ENCODE assay signal across 17 cellular contexts in genomic region chr12:111819191-111820158, GRCh38. TPM values are rescaled to one million over a fixed set of nuclear protein-coding genes. Genes with fewer than 3 reads are reported as not detected.
A peak's percentile ranks its signal among the peaks of the same experiment; 100 is the strongest.
DNase-seq lines count a peak whose midpoint lies in the region; ATAC-seq, FAIRE-seq and TF ChIP-seq lines count a peak whose summit lies in the region.
"Had no signal": no experiment of that assay in that cellular context is flagged by ENCODE, and none has a peak within 500 bp of the region (broad histone marks: within the 10 kb centered on the region; RNA-seq: fewer than 3 reads in every experiment).

No MANE protein-coding gene starts in this region.

- no peaks in the 10 kb centered on the region for H3K36me3 ChIP-seq in HAP-1 (replicated peaks)
- H3K36me3 ChIP-seq in SJCRH30 = no peaks in the 10 kb centered on the region
- H3K36me3 ChIP-seq in pancreas = no peaks in the 10 kb centered on the region

- H3K9me3 Mint-ChIP-seq in activated T-cell treated with anti-CD3 and anti-CD28 coated beads, Interleukin-2, amount 50 U/mL, for 72 hours = no peaks in the 10 kb centered on the region
- H3K9me3 Mint-ChIP-seq: activated naive CD8-positive, alpha-beta T cell treated with anti-CD3 and anti-CD28 coated beads, Interleukin-2, amount 10 ng/mL, durations not matched to agents 7 days and 5 days; immature natural killer cell; T-helper 2 cell treated with Interferon-gamma antibody and Interleukin-4, amounts not matched to agents 5 μg/mL and 100 μg/mL, for 36 hours had no signal

- peak; percentile 43 to 70 for DNase-seq in HAP-1 (ENCODE audit: low spot score in 2 of 2)
- peak; percentile 55 for DNase-seq in NCI-H1436 treated with DMSO at 0.1 percent for 48 hours (lab: John Stamatoyannopoulos, UW)
- DNase-seq in SJCRH30 = peak; percentile 13 to 29
- DNase-seq in pancreas = no peak
- no peak for DNase-seq in stimulated activated CD4-positive, alpha-beta T cell treated with anti-CD3 and anti-CD28 coated beads, Interleukin-4, amount 100 ng/mL, for 4 hours
- no peak for DNase-seq in activated T-cell treated with anti-CD3 and anti-CD28 coated beads, Interleukin-2, amount 50 U/mL, for 72 hours
- DNase-seq in right cardiac atrium = no peak
- DNase-seq: activated naive CD8-positive, alpha-beta T cell treated with anti-CD3 and anti-CD28 coated beads, Interleukin-2, amount 10 ng/mL, durations not matched to agents 7 days and 5 days; C1 segment of cervical spinal cord; immature natural killer cell; NCI-H226; posterior cingulate gyrus; RPMI8226; testis had no signal

- TF ChIP-seq CTCF in pancreas (IDR thresholded peaks at IDR 0.05) = no peak

- H3K9me3 ChIP-seq in HAP-1 (no peaks in the 10 kb centered on the region), SJCRH30 (replicated peaks) (no peaks in the 10 kb centered on the region; the same call in 1 of the 2 replicates), pancreas (no peaks in the 10 kb centered on the region), right cardiac atrium (ENCODE audit: control insufficient read depth, low read length) (no peaks in the 10 kb centered on the region)
- H3K9me3 ChIP-seq: testis had no signal

- intact Hi-C loops in pancreas (cut with DNase I) (loop anchor here in 1 of 3 donors (10.0 kb wide), 1 partner anchor 55 kb away; the partner anchor contains the start of gene ALDH2), right cardiac atrium (cut with DNase I) (no loop called here)

- no peaks in the 10 kb centered on the region for H3K27me3 ChIP-seq in HAP-1 (ENCODE audit: low read depth)
- no peaks in the 10 kb centered on the region for H3K27me3 ChIP-seq in SJCRH30
- no peaks in the 10 kb centered on the region for H3K27me3 ChIP-seq in pancreas
- no peaks in the 10 kb centered on the region for H3K27me3 ChIP-seq in right cardiac atrium (ENCODE audit: control insufficient read depth, insufficient read depth)
- H3K27me3 ChIP-seq: testis had no signal

- peaks cover 32% of the 10 kb centered on the region for H3K27me3 Mint-ChIP-seq in activated T-cell treated with anti-CD3 and anti-CD28 coated beads, Interleukin-2, amount 50 U/mL, for 72 hours (ENCODE audit: low read depth)

- peaks cover 0 to 1% of the 10 kb centered on the region in 2 donors for H3K36me3 Mint-ChIP-seq in activated T-cell treated with anti-CD3 and anti-CD28 coated beads, Interleukin-2, amount 50 U/mL, for 72 hours (ENCODE audit: insufficient read depth in 2 of 2)
- H3K36me3 Mint-ChIP-seq: activated naive CD8-positive, alpha-beta T cell treated with anti-CD3 and anti-CD28 coated beads, Interleukin-2, amount 10 ng/mL, durations not matched to agents 7 days and 5 days; immature natural killer cell had no signal

- WGBS in pancreas, 2 donors = 65 to 71% methylated on average over 6 of the region's 6 CpGs
- 71% methylated on average over 6 of the region's 6 CpGs for WGBS in right cardiac atrium

- FAIRE-seq in pancreas (lab: Jason Lieb, UNC) = peak; percentile 82
- FAIRE-seq: G401.6 had no signal

- H3K4me1 ChIP-seq in HAP-1 (peaks cover 22% of the 10 kb centered on the region), SJCRH30 (peaks cover 14% of the 10 kb centered on the region), pancreas (no peaks in the 10 kb centered on the region), right cardiac atrium (ENCODE audit: control insufficient read depth, insufficient read depth, low read length) (no peaks in the 10 kb centered on the region)
- H3K4me1 ChIP-seq: testis had no signal

- H3K27ac ChIP-seq in SJCRH30 = no peak overlapping the region
- no peak overlapping the region for H3K27ac ChIP-seq in pancreas
- no peak overlapping the region for H3K27ac ChIP-seq in right cardiac atrium (ENCODE audit: low read length)
- H3K27ac ChIP-seq: HL-60, testis had no signal

- ATAC-seq in pancreas = no peak
- no peak for ATAC-seq in activated T-cell treated with anti-CD3 and anti-CD28 coated beads, Interleukin-2, amount 50 U/mL, for 72 hours (replicated peaks in 1 of 2)
- no peak for ATAC-seq in right cardiac atrium

- in situ Hi-C loops in HAP-1 (cut with MboI; ENCODE audit: low sequenced_read_pairs) = no loop called here

- H3K27ac Mint-ChIP-seq in activated T-cell treated with anti-CD3 and anti-CD28 coated beads, Interleukin-2, amount 50 U/mL, for 72 hours = no peak overlapping the region
- H3K27ac Mint-ChIP-seq: activated naive CD8-positive, alpha-beta T cell treated with anti-CD3 and anti-CD28 coated beads, Interleukin-2, amount 10 ng/mL, durations not matched to agents 7 days and 5 days; immature natural killer cell; T-helper 2 cell treated with Interferon-gamma antibody and Interleukin-4, amounts not matched to agents 5 μg/mL and 100 μg/mL, for 36 hours had no signal

- no peak overlapping the region for H3K4me3 ChIP-seq in HAP-1
- no peak overlapping the region for H3K4me3 ChIP-seq in SJCRH30
- no peak overlapping the region for H3K4me3 ChIP-seq in pancreas
- no peak overlapping the region for H3K4me3 ChIP-seq in right cardiac atrium (ENCODE audit: low read length)
- H3K4me3 ChIP-seq: testis had no signal

- no peaks in the 10 kb centered on the region for H3K4me1 Mint-ChIP-seq in activated T-cell treated with anti-CD3 and anti-CD28 coated beads, Interleukin-2, amount 50 U/mL, for 72 hours (ENCODE audit: low read depth)
- H3K4me1 Mint-ChIP-seq: activated naive CD8-positive, alpha-beta T cell treated with anti-CD3 and anti-CD28 coated beads, Interleukin-2, amount 10 ng/mL, durations not matched to agents 7 days and 5 days; immature natural killer cell had no signal

- H3K4me3 Mint-ChIP-seq in activated T-cell treated with anti-CD3 and anti-CD28 coated beads, Interleukin-2, amount 50 U/mL, for 72 hours = no peak overlapping the region
- H3K4me3 Mint-ChIP-seq: activated naive CD8-positive, alpha-beta T cell treated with anti-CD3 and anti-CD28 coated beads, Interleukin-2, amount 10 ng/mL, durations not matched to agents 7 days and 5 days; immature natural killer cell; T-helper 2 cell treated with Interferon-gamma antibody and Interleukin-4, amounts not matched to agents 5 μg/mL and 100 μg/mL, for 36 hours had no signal

RNA-seq across cellular contexts. Expression of gene MAPKAPK5, which starts 22.6 kb away (rescaled TPM):
- 43.3 and 50.3 TPM in 2 replicates for total RNA-seq in SJCRH30 (2014; rRNA removed; shearing (Covaris generic))
- total RNA-seq in pancreas (10 to 100 TPM; 15.4 to 25.2 (median 21.1) TPM), right cardiac atrium (10 to 100 TPM; 26.4 to 35.0 (median 28.5) TPM)
- polyA plus RNA-seq in pancreas (10 to 100 TPM in 1 of 2 donors, 1 to 10 TPM in 1; 9.3 to 14.4 TPM), right cardiac atrium (12.6 TPM)
- 10 to 100 TPM; 52.3 to 56.5 TPM for total RNA-seq in activated T-cell treated with anti-CD3 and anti-CD28 coated beads, Interleukin-2, amount 50 U/mL, for 72 hours

RNA-seq across cellular contexts. Expression of gene ALDH2, which starts 52.7 kb away (rescaled TPM):
- total RNA-seq in SJCRH30 (2014; rRNA removed; shearing (Covaris generic)) = 0.79 and 2.0 TPM in 2 replicates
- total RNA-seq in pancreas (10 to 100 TPM; 33.7 to 80.2 (median 45.3) TPM), right cardiac atrium (100 to 1,000 TPM; 307 to 423 (median 349) TPM)
- polyA plus RNA-seq in pancreas (10 to 100 TPM; 22.3 to 37.3 TPM), right cardiac atrium (284 TPM)
- total RNA-seq in activated T-cell treated with anti-CD3 and anti-CD28 coated beads, Interleukin-2, amount 50 U/mL, for 72 hours = 10 to 100 TPM; 21.1 to 28.0 TPM

Comparison
In these comparisons a context has a peak if more than half of its experiments do, and no peak if none do; other contexts are left out.
1. DNase-seq: peak in HAP-1 (2 of 2), NCI-H1436 treated with DMSO at 0.1 percent for 48 hours (single experiment) and SJCRH30 (2 of 2); none in pancreas (0 of 6), stimulated activated CD4-positive, alpha-beta T cell treated with anti-CD3 and anti-CD28 coated beads, Interleukin-4, amount 100 ng/mL, for 4 hours (0 of 2), activated T-cell treated with anti-CD3 and anti-CD28 coated beads, Interleukin-2, amount 50 U/mL, for 72 hours (0 of 2) and right cardiac atrium (0 of 3).